Comparison of ENCODE assay signal across 11 cellular contexts in the genomic region with DNA sequence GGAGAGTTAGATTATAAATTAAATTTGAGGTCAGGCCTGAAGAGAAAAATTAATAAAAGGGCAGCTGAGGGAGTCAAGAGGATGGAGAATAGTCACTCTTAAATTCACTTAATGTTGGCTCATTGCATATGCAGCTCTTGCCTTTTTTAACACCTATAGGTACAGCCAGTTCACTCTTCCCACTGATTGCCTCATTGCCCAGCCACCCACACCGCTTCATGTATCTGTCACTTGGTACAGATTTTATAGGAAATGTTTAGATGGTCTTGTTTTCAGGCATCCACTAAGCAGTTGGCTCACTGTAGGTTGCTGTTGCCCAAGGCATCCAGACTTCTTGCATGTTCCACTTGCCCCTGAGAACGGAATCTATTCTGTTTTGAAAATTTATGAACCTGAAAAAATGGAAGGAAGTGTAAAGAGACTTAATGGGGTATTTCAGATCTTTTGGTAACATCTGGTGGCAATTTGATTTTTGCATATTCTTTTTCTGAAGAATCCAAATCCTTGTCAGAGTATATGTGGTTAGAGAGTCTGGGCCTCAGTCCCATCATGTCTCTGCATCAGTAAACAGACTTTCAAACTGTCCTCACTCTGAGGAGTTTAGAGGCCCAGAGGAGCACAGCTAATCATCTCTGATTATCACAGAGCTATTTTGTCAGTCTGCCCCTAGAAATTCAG.
DNase-seq lines count a peak whose midpoint lies in the region; ATAC-seq and TF ChIP-seq lines count a peak whose summit lies in the region.
"Had no signal": no experiment of that assay in that cellular context is flagged by ENCODE, and none has a peak within 500 bp of the region (broad histone marks: within the 10 kb centered on the region; RNA-seq: fewer than 3 reads in every experiment).

No MANE protein-coding gene starts in this region.

- H3K27ac Mint-ChIP-seq in T-helper 17 cell, result peak overlapping the region; percentile 95

- TF ChIP-seq POLR2A in uterus (IDR thresholded peaks at IDR 0.05), result no peak

- H3K4me3 Mint-ChIP-seq in T-helper 17 cell, result peak overlapping the region; percentile 88

- H3K4me3 ChIP-seq in GM12865 (ENCODE audit: low read depth, low read length) (peak overlapping the region; percentile 12; the same call in 1 of the 2 replicates), uterus (no peak overlapping the region)

- H3K9me3 ChIP-seq in T-helper 17 cell (ENCODE audit: control insufficient read depth, low read length, poor library complexity, severe bottlenecking) (no peaks in the 10 kb centered on the region), uterus (no peaks in the 10 kb centered on the region)

- no peaks in the 10 kb centered on the region for H3K36me3 Mint-ChIP-seq in T-helper 17 cell (ENCODE audit: low read depth)

- H3K27me3 Mint-ChIP-seq in T-helper 17 cell, result no peaks in the 10 kb centered on the region

- intact Hi-C loops in uterus (cut with DNase I; ENCODE audit: low total_unique reads), result no loop called here

- H3K36me3 ChIP-seq in uterus, result no peaks in the 10 kb centered on the region

- in situ Hi-C loops in ACHN (cut with HindIII; ENCODE audit: low pct_ligation_motif_present, low pct_unique_long_range_greater_than_20kb, low sequenced_read_pairs), result no loop called here

- no peaks in the 10 kb centered on the region for H3K27me3 ChIP-seq in uterus

- H3K4me1 ChIP-seq in uterus, result peaks cover 0 to 11% of the 10 kb centered on the region in 2 donors

- H3K4me1 Mint-ChIP-seq in T-helper 17 cell, result peaks cover 76% of the 10 kb centered on the region

- peak; percentile 54 for DNase-seq in GM12865 (ENCODE audit: low read depth)
- no peak for DNase-seq in T-helper 17 cell
- DNase-seq in stimulated activated CD4-positive, alpha-beta T cell treated with anti-CD3 and anti-CD28 coated beads, TNF-alpha, amount 100 ng/mL, for 24 hours (ENCODE audit: low read depth in 3 of 3), result peak in 2 of 3 experiments; percentile 11 to 37
- DNase-seq in ACHN, result no peak
- DNase-seq in uterus, result no peak
- no peak for DNase-seq in iPS-NIHi11 (ENCODE audit: low spot score)
- DNase-seq: mesendoderm, NCI-H2029, SIG-M5 had no signal

- ATAC-seq in T-helper 17 cell (no peak), HG03460 (IDR thresholded peaks at IDR 0.05; ENCODE audit: unreplicated experiment) (no peak)

- TF ChIP-seq CTCF in GM12865 (IDR thresholded peaks at IDR 0.05; ENCODE audit: insufficient read depth, low read depth, low read length, missing control alignments), result no peak
- no peak for TF ChIP-seq CTCF in uterus (IDR thresholded peaks at IDR 0.05)

- H3K27ac ChIP-seq in cingulate gyrus (ENCODE audit: low read depth, low read length) (peak overlapping the region; percentile 16), uterus (peak overlapping the region in 1 of 2 donors; percentile 14)

Comparison
In these comparisons a context has a peak if more than half of its experiments do, and no peak if none do; other contexts are left out.
1. DNase-seq: peak in GM12865 (single experiment) and stimulated activated CD4-positive, alpha-beta T cell treated with anti-CD3 and anti-CD28 coated beads, TNF-alpha, amount 100 ng/mL, for 24 hours (2 of 3); none in T-helper 17 cell (0 of 3), ACHN (single experiment), uterus (0 of 2) and iPS-NIHi11 (single experiment).